Comparison of ENCODE assay signal across 16 cellular contexts in genomic region chr5:135236951-135237791, GRCh38.
DNase-seq lines count a peak whose midpoint lies in the region; ATAC-seq and TF ChIP-seq lines count a peak whose summit lies in the region.
"Had no signal": no experiment of that assay in that cellular context is flagged by ENCODE, and none has a peak within 500 bp of the region (broad histone marks: within the 10 kb centered on the region; RNA-seq: fewer than 3 reads in every experiment).

No MANE protein-coding gene starts in this region.

- peak; percentile 57 for DNase-seq in activated effector memory CD4-positive, alpha-beta T cell treated with anti-CD3 and anti-CD28 coated beads, Interleukin-2, amount 50 U/mL, for 16 hours
- no peak for DNase-seq in activated effector memory CD4-positive, alpha-beta T cell treated with Interleukin-2 at 50 U/mL for 16 hours
- DNase-seq in esophagus muscularis mucosa (ENCODE audit: extremely low spot score) (peak; percentile 90), mesothelial cell of epicardium (ENCODE audit: low spot score in 2 of 2, unreplicated experiment in 2 of 2) (peak in 1 of 2 experiments; percentile 35), aorta (no peak), ACHN (no peak), A673 (ENCODE audit: low spot score) (no peak)
- no peak for DNase-seq in effector CD4-positive, alpha-beta T cell
- DNase-seq: left cardiac atrium, NCI-H1092, NCI-H226 had no signal

- H3K4me1 Mint-ChIP-seq in mesothelial cell of epicardium = peaks cover 28% of the 10 kb centered on the region
- H3K4me1 Mint-ChIP-seq: stimulated activated memory B cell treated with anti-CD40 and anti-IgM and Interleukin-4, amounts not matched to agents 10 μg/mL and 1 μg/mL and 100 μg/mL, for 72 hours had no signal

- 78% methylated on average over 3 of the region's 9 CpGs for WGBS in esophagus muscularis mucosa
- WGBS in aorta, 2 donors = 58 to 68% methylated on average over 8 to 9 of the region's 9 CpGs

- H3K27me3 Mint-ChIP-seq in mesothelial cell of epicardium (ENCODE audit: low read depth) = no peaks in the 10 kb centered on the region
- H3K27me3 Mint-ChIP-seq: activated naive CD8-positive, alpha-beta T cell; naive thymus-derived CD4-positive, alpha-beta T cell; stimulated activated memory B cell treated with anti-CD40 and anti-IgM and Interleukin-4, amounts not matched to agents 10 μg/mL and 1 μg/mL and 100 μg/mL, for 72 hours had no signal

- peak overlapping the region; percentile 34 for H3K27ac Mint-ChIP-seq in mesothelial cell of epicardium
- H3K27ac Mint-ChIP-seq: activated naive CD8-positive, alpha-beta T cell; naive thymus-derived CD4-positive, alpha-beta T cell; stimulated activated memory B cell treated with anti-CD40 and anti-IgM and Interleukin-4, amounts not matched to agents 10 μg/mL and 1 μg/mL and 100 μg/mL, for 72 hours had no signal

- no peak overlapping the region for H3K4me3 ChIP-seq in esophagus muscularis mucosa
- H3K4me3 ChIP-seq in aorta (ENCODE audit: low read length in 2 of 2) = no peak overlapping the region
- no peak overlapping the region for H3K4me3 ChIP-seq in A673 (ENCODE audit: low read depth, low read length, poor library complexity, severe bottlenecking)
- H3K4me3 ChIP-seq: hepatocyte had no signal

- CTCF ChIA-PET in A673 (lab: Charles Lee) = no interaction called here

- intact Hi-C loops in esophagus muscularis mucosa (cut with DNase I) (no loop called here), aorta (cut with DNase I) (no loop called here), A673 (cut with micrococcal nuclease; ENCODE audit: unreplicated experiment) (no loop called here)

- H3K4me3 Mint-ChIP-seq in mesothelial cell of epicardium = no peak overlapping the region
- H3K4me3 Mint-ChIP-seq: activated naive CD8-positive, alpha-beta T cell; naive thymus-derived CD4-positive, alpha-beta T cell; stimulated activated memory B cell treated with anti-CD40 and anti-IgM and Interleukin-4, amounts not matched to agents 10 μg/mL and 1 μg/mL and 100 μg/mL, for 72 hours had no signal

- H3K27ac ChIP-seq in esophagus muscularis mucosa (replicated peaks in 1 of 4) (no peak overlapping the region), aorta (ENCODE audit: low read depth in 1 of 2, low read length in 2 of 2) (no peak overlapping the region), A673 (ENCODE audit: low read depth, low read length, poor library complexity, severe bottlenecking) (no peak overlapping the region)
- H3K27ac ChIP-seq: hepatocyte had no signal

- H3K36me3 ChIP-seq in esophagus muscularis mucosa (no peaks in the 10 kb centered on the region), aorta (ENCODE audit: control insufficient read depth in 1 of 2, insufficient read depth in 2 of 2, low read length in 1 of 2) (no peaks in the 10 kb centered on the region), A673 (ENCODE audit: insufficient read depth, low read length, poor library complexity, severe bottlenecking) (no peaks in the 10 kb centered on the region)

- H3K9me3 Mint-ChIP-seq in mesothelial cell of epicardium = no peaks in the 10 kb centered on the region
- H3K9me3 Mint-ChIP-seq: naive thymus-derived CD4-positive, alpha-beta T cell; stimulated activated memory B cell treated with anti-CD40 and anti-IgM and Interleukin-4, amounts not matched to agents 10 μg/mL and 1 μg/mL and 100 μg/mL, for 72 hours had no signal

- TF ChIP-seq EP300 in esophagus muscularis mucosa (IDR thresholded peaks at IDR 0.05) = no peak

- ATAC-seq in aorta (ENCODE audit: low FRiP score) = peak; percentile 36
- ATAC-seq: naive thymus-derived CD4-positive, alpha-beta T cell; stimulated activated memory B cell treated with anti-CD40 and anti-IgM and Interleukin-4, amounts not matched to agents 10 μg/mL and 1 μg/mL and 100 μg/mL, for 72 hours had no signal

- TF ChIP-seq CTCF in esophagus muscularis mucosa (IDR thresholded peaks at IDR 0.05) (no peak), mesothelial cell of epicardium (IDR thresholded peaks at IDR 0.05; ENCODE audit: unreplicated experiment) (no peak), A673 (conservative IDR thresholded peaks at IDR 0.05; ENCODE audit: low read depth, low read length) (no peak)

- BruUV-seq in A673 (replicated peaks; lab: Mats Ljungman, UMichigan) = no TSS peak

- H3K27me3 ChIP-seq in esophagus muscularis mucosa = no peaks in the 10 kb centered on the region
- no peaks in the 10 kb centered on the region for H3K27me3 ChIP-seq in aorta (ENCODE audit: control insufficient read depth in 1 of 2, insufficient read depth in 2 of 2, low read length in 1 of 2)
- no peaks in the 10 kb centered on the region for H3K27me3 ChIP-seq in A673 (replicated peaks; ENCODE audit: insufficient read depth, low read depth, low read length, poor library complexity)
- H3K27me3 ChIP-seq: hepatocyte had no signal

- H3K36me3 Mint-ChIP-seq in mesothelial cell of epicardium = no peaks in the 10 kb centered on the region
- H3K36me3 Mint-ChIP-seq: activated naive CD8-positive, alpha-beta T cell; naive thymus-derived CD4-positive, alpha-beta T cell; stimulated activated memory B cell treated with anti-CD40 and anti-IgM and Interleukin-4, amounts not matched to agents 10 μg/mL and 1 μg/mL and 100 μg/mL, for 72 hours had no signal

- H3K9me3 ChIP-seq in esophagus muscularis mucosa = no peaks in the 10 kb centered on the region
- H3K9me3 ChIP-seq in aorta (ENCODE audit: control insufficient read depth, low read length) = no peaks in the 10 kb centered on the region
- H3K9me3 ChIP-seq in A673 (ENCODE audit: low read depth, low read length, poor library complexity, severe bottlenecking) = no peaks in the 10 kb centered on the region
- H3K9me3 ChIP-seq: Caco-2 had no signal

- POLR2A ChIA-PET in A673 (lab: Charles Lee; ENCODE audit: low non-redundant PET) = no interaction called here

- H3K4me1 ChIP-seq in esophagus muscularis mucosa (peaks cover 34 to 57% (median 50%) of the 10 kb centered on the region in 4 donors), aorta (ENCODE audit: control insufficient read depth in 1 of 2, insufficient read depth in 2 of 2, low read length in 2 of 2) (peaks cover 0 to 6% of the 10 kb centered on the region in 2 donors), A673 (ENCODE audit: insufficient read depth, low read length, poor library complexity, severe bottlenecking) (no peaks in the 10 kb centered on the region)
- H3K4me1 ChIP-seq: Caco-2 had no signal

- no peak for TF ChIP-seq POLR2A in esophagus muscularis mucosa (IDR thresholded peaks at IDR 0.05; ENCODE audit: low read depth)

- in situ Hi-C loops in ACHN (cut with HindIII; ENCODE audit: low pct_ligation_motif_present, low pct_unique_long_range_greater_than_20kb, low sequenced_read_pairs) = no loop called here

Comparison
In these comparisons a context has a peak if more than half of its experiments do, and no peak if none do; other contexts are left out.
1. DNase-seq: peak in activated effector memory CD4-positive, alpha-beta T cell treated with anti-CD3 and anti-CD28 coated beads, Interleukin-2, amount 50 U/mL, for 16 hours (single experiment) and esophagus muscularis mucosa (single experiment); none in activated effector memory CD4-positive, alpha-beta T cell treated with Interleukin-2 at 50 U/mL for 16 hours (single experiment), aorta (0 of 2), ACHN (single experiment), A673 (single experiment) and effector CD4-positive, alpha-beta T cell (single experiment).